ENCODE assay signal across 7 cellular contexts in the genomic region with DNA sequence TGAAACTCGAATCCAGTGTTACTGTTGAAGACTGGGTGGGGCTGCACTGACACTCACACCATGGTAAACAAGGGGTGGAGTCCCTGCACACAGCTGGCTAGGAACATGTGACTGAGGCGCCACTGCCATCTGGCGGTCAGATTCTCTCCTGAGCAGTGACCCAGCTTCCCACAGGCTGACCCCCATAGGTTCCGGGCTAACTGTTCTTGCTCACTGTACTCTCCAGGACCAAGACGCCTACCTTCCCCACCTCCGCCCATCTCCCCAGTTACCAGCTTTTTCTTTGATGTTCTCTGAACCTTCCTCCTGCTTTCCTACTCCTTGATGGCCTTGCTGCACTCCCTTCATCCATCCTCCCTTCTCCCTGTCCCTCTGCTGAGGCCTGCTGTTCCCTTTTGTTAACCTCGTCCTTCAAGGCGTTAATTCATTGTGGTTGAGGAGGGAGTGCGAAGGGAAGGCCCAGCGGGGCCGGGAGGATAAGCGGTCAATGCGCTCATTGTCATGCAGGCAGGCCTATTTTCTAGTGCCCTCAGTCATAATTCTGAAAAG.
DNase-seq lines count a peak whose midpoint lies in the region; ATAC-seq, FAIRE-seq and TF ChIP-seq lines count a peak whose summit lies in the region.

No MANE protein-coding gene starts in this region.

- H3K27me3 ChIP-seq in GM12878 (replicated peaks in 1 of 2; ENCODE audit: control insufficient read depth in 2 of 2, insufficient read depth in 2 of 2, low read length in 1 of 2) (no peaks in the 10 kb centered on the region; a peak in 2 of 4 replicates), iPS DF 6.9 (ENCODE audit: control insufficient read depth, insufficient read depth, low read length) (no peaks in the 10 kb centered on the region), small intestine (ENCODE audit: control insufficient read depth in 2 of 2, insufficient read depth in 2 of 2, low read length in 2 of 2) (no peaks in the 10 kb centered on the region)

- POLR2A ChIA-PET in GM12878 (lab: Charles Lee) = interaction anchor here (0.6 to 1.3 kb wide), 5 partner anchors 12 to 1970 kb away, joined by 3 to 7 read pairs (median 3); no protein-coding TSS in a partner anchor

- no peak overlapping the region for H3K4me2 ChIP-seq in GM12878 (ENCODE audit: control insufficient read depth, insufficient read depth)

- no peak overlapping the region for H3K9ac ChIP-seq in GM12878 (ENCODE audit: control insufficient read depth, insufficient read depth, low read length)

- CTCF ChIA-PET in GM12878 (lab: Yijun Ruan, JAX) = interaction anchor here (0.7 to 6.0 kb wide), 43 partner anchors 10 to 1142 kb away, joined by 3 to 114 read pairs (median 5); partner anchors contain the start of gene FGF7

- TF ChIP-seq RAD21 in GM12878 (IDR thresholded peaks at IDR 0.05; ENCODE audit: insufficient read depth, low read depth, low read length) = peak; percentile 70

- H3K27ac ChIP-seq in GM12878 (ENCODE audit: control insufficient read depth, insufficient read depth) (no peak overlapping the region), iPS DF 6.9 (ENCODE audit: low read length) (no peak overlapping the region), small intestine (ENCODE audit: low read depth in 1 of 2, low read length in 1 of 2) (no peak overlapping the region)

- peak; percentile 71 to 80 (median 79) for TF ChIP-seq CTCF in GM12878 (IDR thresholded peaks at IDR 0.05 in 2 of 3, conservative IDR thresholded peaks at IDR 0.05 in 1 of 3; ENCODE audit: control insufficient read depth in 2 of 3, extremely low read depth in 1 of 3, insufficient read depth in 1 of 3, low read depth in 3 of 3, low read length in 3 of 3)

- RAD21 ChIA-PET in GM12878 (lab: Charles Lee; ENCODE audit: unreplicated experiment) = interaction anchor here (0.7 to 4.2 kb wide), 26 partner anchors 10 to 1142 kb away, joined by 3 to 50 read pairs (median 4); partner anchors contain the start of gene FGF7

- intact Hi-C loops in GM12878 (cut with micrococcal nuclease; ENCODE audit: unreplicated experiment) = loop anchor here (1.0 to 10.0 kb wide), 5 partner anchors 143 to 1149 kb away; no protein-coding TSS in a partner anchor

- in situ Hi-C loops in GM12878 (cut with MboI) = loop anchor here (10.0 kb wide), 1 partner anchor 1139 kb away; no protein-coding TSS in a partner anchor

- no TSS peak for BruUV-seq in GM12878 (replicated peaks; lab: Mats Ljungman, UMichigan)

- ATAC-seq in GM18499 (IDR thresholded peaks at IDR 0.05; ENCODE audit: insufficient read depth, unreplicated experiment) (peak; percentile 99), HG02840 (IDR thresholded peaks at IDR 0.05; ENCODE audit: low FRiP score, unreplicated experiment) (peak; percentile 100), GM12878 (peak; percentile 100)

- no peaks in the 10 kb centered on the region for H4K20me1 ChIP-seq in GM12878 (ENCODE audit: control insufficient read depth, insufficient read depth)

- no peak for TF ChIP-seq EP300 in GM12878 (IDR thresholded peaks at IDR 0.05; ENCODE audit: borderline replicate concordance in 1 of 2, control insufficient read depth in 1 of 2, low read depth in 2 of 2, low read length in 2 of 2)

- SMC1A ChIA-PET in GM12878 (lab: Charles Lee; ENCODE audit: uncharacterized antibody, unreplicated experiment) = interaction anchor here (0.7 to 4.3 kb wide), 32 partner anchors 10 to 1146 kb away, joined by 3 to 52 read pairs (median 8); partner anchors contain the start of gene FGF7

- no peak overlapping the region for H2AFZ ChIP-seq in GM12878 (ENCODE audit: control insufficient read depth, low read depth, low read length)

- H3K36me3 ChIP-seq in GM12878 (ENCODE audit: control insufficient read depth in 2 of 2, insufficient read depth in 2 of 2, low read length in 1 of 2) = no peaks in the 10 kb centered on the region
- no peaks in the 10 kb centered on the region for H3K36me3 ChIP-seq in iPS DF 6.9 (ENCODE audit: control insufficient read depth, insufficient read depth, low read length)
- H3K36me3 ChIP-seq in small intestine (ENCODE audit: control insufficient read depth in 2 of 2, insufficient read depth in 2 of 2, low read length in 2 of 2) = no peaks in the 10 kb centered on the region

- H3K9me3 ChIP-seq in GM12878 (replicated peaks; ENCODE audit: control insufficient read depth, insufficient read depth, low read length) (no peaks in the 10 kb centered on the region), iPS DF 6.9 (ENCODE audit: control insufficient read depth, insufficient read depth, low read length) (no peaks in the 10 kb centered on the region), small intestine (ENCODE audit: control insufficient read depth, low read depth) (no peaks in the 10 kb centered on the region)

- H3K4me3 ChIP-seq in GM12878 (no peak overlapping the region), iPS DF 6.9 (ENCODE audit: low read length) (no peak overlapping the region), small intestine (ENCODE audit: low read depth in 1 of 2, low read length in 2 of 2) (no peak overlapping the region)

- H3K79me2 ChIP-seq in GM12878 (ENCODE audit: control insufficient read depth, insufficient read depth, low read length) = no peaks in the 10 kb centered on the region

- peak; percentile 5 for DNase-seq in NCI-H128 (lab: John Stamatoyannopoulos, UW; ENCODE audit: unreplicated experiment)
- DNase-seq in T-helper 22 cell (ENCODE audit: low read depth) = peak; percentile 7
- peak; percentile 37 for DNase-seq in GM12878 (ENCODE audit: low read depth, low spot score)
- DNase-seq in iPS DF 6.9 (ENCODE audit: low read depth, low spot score) = peak; percentile 93
- DNase-seq in small intestine = peak; percentile 72

- 35% methylated on average over 13 of the region's 13 CpGs for WGBS in GM12878 (ENCODE audit: insufficient coverage, insufficient replicate concordance, low lambda C conversion rate, missing lambda C conversion rate)
- no CpG with 5 or more reads among the region's 13 CpGs for WGBS in iPS DF 6.9 (ENCODE audit: insufficient coverage, insufficient read length)
- 64 to 70% (median 68%) methylated on average over 13 of the region's 13 CpGs for WGBS in small intestine, 3 donors

- FAIRE-seq in GM12878 (lab: Jason Lieb, UNC) (peak; percentile 74), small intestine (lab: Jason Lieb, UNC) (no peak)

- no peak for TF ChIP-seq POLR2A in GM12878 (IDR thresholded peaks at IDR 0.05; ENCODE audit: low read depth, low read length)

- no peaks in the 10 kb centered on the region for H3K4me1 ChIP-seq in GM12878 (ENCODE audit: control insufficient read depth, insufficient read depth, low read length)
- no peaks in the 10 kb centered on the region; the same call in 1 of the 2 replicates for H3K4me1 ChIP-seq in iPS DF 6.9 (ENCODE audit: control insufficient read depth, insufficient read depth, low read length)
- no peaks in the 10 kb centered on the region for H3K4me1 ChIP-seq in small intestine (ENCODE audit: control insufficient read depth in 2 of 2, insufficient read depth in 1 of 2, low read depth in 1 of 2, low read length in 1 of 2)

TF ChIP-seq in GM12878, 131 proteins besides CTCF, POLR2A, EP300 and RAD21 (continues in another document):
- TF ChIP-seq EZH2 (IDR thresholded peaks at IDR 0.05; ENCODE audit: borderline replicate concordance, control insufficient read depth, low read depth, low read length) (no peak), KDM1A (IDR thresholded peaks at IDR 0.05; ENCODE audit: borderline replicate concordance) (no peak), FOS (IDR thresholded peaks at IDR 0.05; ENCODE audit: borderline replicate concordance, extremely low read depth, insufficient read length) (no peak), RCOR1 (conservative IDR thresholded peaks at IDR 0.05; ENCODE audit: low read depth, low read length) (no peak), CBX3 (IDR thresholded peaks at IDR 0.05; ENCODE audit: borderline replicate concordance, low read depth) (no peak), ESRRA (IDR thresholded peaks at IDR 0.05; ENCODE audit: low read length) (no peak), ZSCAN29 (IDR thresholded peaks at IDR 0.05) (no peak), SMAD1 (IDR thresholded peaks at IDR 0.05; ENCODE audit: low read depth, partially characterized antibody) (no peak), IRF4 (IDR thresholded peaks at IDR 0.05; ENCODE audit: low read depth, low read length) (0 out of 2 replicates have a peak, but pooled peaks have one; percentile 44), POLR2AphosphoS5 (IDR thresholded peaks at IDR 0.05; ENCODE audit: low read length) (no peak), KLF5 (IDR thresholded peaks at IDR 0.05; ENCODE audit: partially characterized antibody) (no peak), SPI1 (IDR thresholded peaks at IDR 0.05; ENCODE audit: borderline replicate concordance, insufficient read depth, low read depth, low read length) (no peak), NRF1 (conservative IDR thresholded peaks at IDR 0.05; ENCODE audit: low read depth, low read length) (no peak), JUND (IDR thresholded peaks at IDR 0.05; ENCODE audit: low read depth, low read length) (no peak), ATF3 (IDR thresholded peaks at IDR 0.05; ENCODE audit: borderline replicate concordance, extremely low read depth, low read depth, low read length) (peak; percentile 62; the same call in 1 of the 2 replicates)
- TF ChIP-seq, protein P1, sequence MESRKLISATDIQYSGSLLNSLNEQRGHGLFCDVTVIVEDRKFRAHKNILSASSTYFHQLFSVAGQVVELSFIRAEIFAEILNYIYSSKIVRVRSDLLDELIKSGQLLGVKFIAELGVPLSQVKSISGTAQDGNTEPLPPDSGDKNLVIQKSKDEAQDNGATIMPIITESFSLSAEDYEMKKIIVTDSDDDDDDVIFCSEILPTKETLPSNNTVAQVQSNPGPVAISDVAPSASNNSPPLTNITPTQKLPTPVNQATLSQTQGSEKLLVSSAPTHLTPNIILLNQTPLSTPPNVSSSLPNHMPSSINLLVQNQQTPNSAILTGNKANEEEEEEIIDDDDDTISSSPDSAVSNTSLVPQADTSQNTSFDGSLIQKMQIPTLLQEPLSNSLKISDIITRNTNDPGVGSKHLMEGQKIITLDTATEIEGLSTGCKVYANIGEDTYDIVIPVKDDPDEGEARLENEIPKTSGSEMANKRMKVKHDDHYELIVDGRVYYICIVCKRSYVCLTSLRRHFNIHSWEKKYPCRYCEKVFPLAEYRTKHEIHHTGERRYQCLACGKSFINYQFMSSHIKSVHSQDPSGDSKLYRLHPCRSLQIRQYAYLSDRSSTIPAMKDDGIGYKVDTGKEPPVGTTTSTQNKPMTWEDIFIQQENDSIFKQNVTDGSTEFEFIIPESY (IDR thresholded peaks at IDR 0.05) = no peak
- TF ChIP-seq, protein P2, sequence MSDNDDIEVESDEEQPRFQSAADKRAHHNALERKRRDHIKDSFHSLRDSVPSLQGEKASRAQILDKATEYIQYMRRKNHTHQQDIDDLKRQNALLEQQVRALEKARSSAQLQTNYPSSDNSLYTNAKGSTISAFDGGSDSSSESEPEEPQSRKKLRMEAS (IDR thresholded peaks at IDR 0.05; ENCODE audit: low read depth, low read length) = peak; percentile 53; the same call in 1 of the 2 replicates

Comparison
In these comparisons a context has a peak if more than half of its experiments do, and no peak if none do; other contexts are left out.
1. DNase-seq: peak in every context shown above with its lines; median percentile 93 in iPS DF 6.9; 72 in small intestine; 37 in GM12878; 7 in T-helper 22 cell; 5 in NCI-H128.